10 cellular contexts compared by ENCODE assay signal in genomic region chr9:92970467-92970923, GRCh38. TPM values are rescaled to one million over a fixed set of nuclear protein-coding genes. Genes with fewer than 3 reads are reported as not detected.
A peak's percentile ranks its signal among the peaks of the same experiment; 100 is the strongest.
DNase-seq lines count a peak whose midpoint lies in the region; ATAC-seq and TF ChIP-seq lines count a peak whose summit lies in the region.
"Had no signal": no experiment of that assay in that cellular context is flagged by ENCODE, and none has a peak within 500 bp of the region (broad histone marks: within the 10 kb centered on the region; RNA-seq: fewer than 3 reads in every experiment).

No MANE protein-coding gene starts in this region.

- CTCF ChIA-PET in A673 (lab: Charles Lee) = no interaction called here

- DNase-seq in A673 (ENCODE audit: low spot score) (peak; percentile 54), GM23338 (ENCODE audit: low spot score) (peak; percentile 95), iris pigment epithelial cell (ENCODE audit: low read depth) (peak; percentile 28), AML-193 (lab: John Stamatoyannopoulos, UW) (no peak), cerebellum (ENCODE audit: low spot score) (no peak), NCI-H1694 (lab: John Stamatoyannopoulos, UW) (no peak)
- DNase-seq in activated T-helper 1 cell treated with anti-CD3 and anti-CD28 coated beads, Interleukin-12 subunit alpha, Interleukin-12 subunit beta, Interleukin-2, Interleukin-4 antibody, amounts not matched to agents 30 ng/mL and 10 ng/mL and 1 ng/mL, durations not matched to agents 14 hours and 24 hours and 36 hours (ENCODE audit: low spot score) = no peak
- DNase-seq: cerebellar nuclear complex had no signal

- no peak overlapping the region for H2AFZ ChIP-seq in GM23338

- H3K4me2 ChIP-seq in GM23338 = peak overlapping the region; percentile 69; the same call in 1 of the 2 replicates

- H3K36me3 ChIP-seq in A673 (ENCODE audit: insufficient read depth, low read length, poor library complexity, severe bottlenecking) (no peaks in the 10 kb centered on the region), GM23338 (ENCODE audit: insufficient read depth) (no peaks in the 10 kb centered on the region)

- H3K4me3 Mint-ChIP-seq in GM23338 = no peak overlapping the region; the same call in 2 of the 3 replicates
- peak overlapping the region; percentile 45 for H3K4me3 Mint-ChIP-seq in activated T-helper 1 cell treated with anti-CD3 and anti-CD28 coated beads, Interleukin-12 subunit alpha, Interleukin-12 subunit beta, Interleukin-2, Interleukin-4 antibody, amounts not matched to agents 30 ng/mL and 10 ng/mL and 1 ng/mL, durations not matched to agents 14 hours and 24 hours and 36 hours
- H3K4me3 Mint-ChIP-seq: nephron had no signal

- no peaks in the 10 kb centered on the region for H3K79me2 ChIP-seq in GM23338 (replicated peaks; ENCODE audit: insufficient read depth)

- no peaks in the 10 kb centered on the region for H3K4me1 ChIP-seq in A673 (ENCODE audit: insufficient read depth, low read length, poor library complexity, severe bottlenecking)
- H3K4me1 ChIP-seq in GM23338 (ENCODE audit: insufficient read depth) = peaks cover 32% of the 10 kb centered on the region

- ATAC-seq in GM23338 (peak; percentile 87), GM21717 (IDR thresholded peaks at IDR 0.05; ENCODE audit: unreplicated experiment) (no peak)

- H3K4me3 ChIP-seq in A673 (ENCODE audit: low read depth, low read length, poor library complexity, severe bottlenecking) (no peak overlapping the region), GM23338 (no peak overlapping the region)

- H3K27me3 ChIP-seq in A673 (replicated peaks; ENCODE audit: insufficient read depth, low read depth, low read length, poor library complexity) (no peaks in the 10 kb centered on the region), GM23338 (ENCODE audit: insufficient read depth) (no peaks in the 10 kb centered on the region)

- TF ChIP-seq CTCF in A673 (conservative IDR thresholded peaks at IDR 0.05; ENCODE audit: low read depth, low read length) = no peak
- no peak for TF ChIP-seq CTCF in GM23338 (conservative IDR thresholded peaks at IDR 0.05; ENCODE audit: low read depth in 2 of 2)

- H3K4me1 Mint-ChIP-seq in GM23338 = peaks cover 46% of the 10 kb centered on the region
- peaks cover 89% of the 10 kb centered on the region for H3K4me1 Mint-ChIP-seq in activated T-helper 1 cell treated with anti-CD3 and anti-CD28 coated beads, Interleukin-12 subunit alpha, Interleukin-12 subunit beta, Interleukin-2, Interleukin-4 antibody, amounts not matched to agents 30 ng/mL and 10 ng/mL and 1 ng/mL, durations not matched to agents 14 hours and 24 hours and 36 hours (ENCODE audit: low read depth)

- H3K9me3 Mint-ChIP-seq in GM23338 = no peaks in the 10 kb centered on the region
- no peaks in the 10 kb centered on the region for H3K9me3 Mint-ChIP-seq in activated T-helper 1 cell treated with anti-CD3 and anti-CD28 coated beads, Interleukin-12 subunit alpha, Interleukin-12 subunit beta, Interleukin-2, Interleukin-4 antibody, amounts not matched to agents 30 ng/mL and 10 ng/mL and 1 ng/mL, durations not matched to agents 14 hours and 24 hours and 36 hours
- H3K9me3 Mint-ChIP-seq: nephron had no signal

- no peaks in the 10 kb centered on the region for H4K20me1 ChIP-seq in GM23338 (replicated peaks; ENCODE audit: insufficient read depth)

- H3K27ac ChIP-seq in A673 (ENCODE audit: low read depth, low read length, poor library complexity, severe bottlenecking) (no peak overlapping the region), GM23338 (ENCODE audit: low read depth) (peak overlapping the region; percentile 87)

- intact Hi-C loops in A673 (cut with micrococcal nuclease; ENCODE audit: unreplicated experiment) = no loop called here
- intact Hi-C loops in activated T-helper 1 cell treated with anti-CD3 and anti-CD28 coated beads, Interleukin-12 subunit alpha, Interleukin-12 subunit beta, Interleukin-2, Interleukin-4 antibody, amounts not matched to agents 30 ng/mL and 10 ng/mL and 1 ng/mL, durations not matched to agents 14 hours and 24 hours and 36 hours (cut with micrococcal nuclease) = no loop called here

- peaks cover 13% of the 10 kb centered on the region for H3K27me3 Mint-ChIP-seq in GM23338 (ENCODE audit: insufficient read depth, low read depth, poor library complexity)
- H3K27me3 Mint-ChIP-seq in activated T-helper 1 cell treated with anti-CD3 and anti-CD28 coated beads, Interleukin-12 subunit alpha, Interleukin-12 subunit beta, Interleukin-2, Interleukin-4 antibody, amounts not matched to agents 30 ng/mL and 10 ng/mL and 1 ng/mL, durations not matched to agents 14 hours and 24 hours and 36 hours (ENCODE audit: insufficient read depth) = no peaks in the 10 kb centered on the region

- H3K27ac Mint-ChIP-seq in GM23338 = peak overlapping the region; percentile 53
- peak overlapping the region; percentile 97 for H3K27ac Mint-ChIP-seq in activated T-helper 1 cell treated with anti-CD3 and anti-CD28 coated beads, Interleukin-12 subunit alpha, Interleukin-12 subunit beta, Interleukin-2, Interleukin-4 antibody, amounts not matched to agents 30 ng/mL and 10 ng/mL and 1 ng/mL, durations not matched to agents 14 hours and 24 hours and 36 hours
- H3K27ac Mint-ChIP-seq: nephron had no signal

- H3K36me3 Mint-ChIP-seq in GM23338 (ENCODE audit: low read depth) = no peaks in the 10 kb centered on the region
- peaks cover 26% of the 10 kb centered on the region for H3K36me3 Mint-ChIP-seq in activated T-helper 1 cell treated with anti-CD3 and anti-CD28 coated beads, Interleukin-12 subunit alpha, Interleukin-12 subunit beta, Interleukin-2, Interleukin-4 antibody, amounts not matched to agents 30 ng/mL and 10 ng/mL and 1 ng/mL, durations not matched to agents 14 hours and 24 hours and 36 hours (ENCODE audit: low read depth)

- H3F3A ChIP-seq in GM23338 (replicated peaks; ENCODE audit: low read depth) = peaks cover 4% of the 10 kb centered on the region; the same call in 1 of the 2 replicates

- no peaks in the 10 kb centered on the region for H3K9me2 ChIP-seq in GM23338 (ENCODE audit: insufficient read depth)

- POLR2A ChIA-PET in A673 (lab: Charles Lee; ENCODE audit: low non-redundant PET) = no interaction called here

- H3K9me3 ChIP-seq in A673 (ENCODE audit: low read depth, low read length, poor library complexity, severe bottlenecking) = no peaks in the 10 kb centered on the region

- no TSS peak for BruUV-seq in A673 (replicated peaks; lab: Mats Ljungman, UMichigan)

TF ChIP-seq in GM23338, 12 proteins besides CTCF, POLR2A, EP300 and RAD21:
- peak; percentile 41; the same call in 1 of the 2 replicates for TF ChIP-seq POLR2AphosphoS5 (IDR thresholded peaks at IDR 0.05; ENCODE audit: low read depth)
- TF ChIP-seq CREB1 (CRISPR knock-in tag; IDR thresholded peaks at IDR 0.05; ENCODE audit: low read depth) = no peak

RNA-seq across cellular contexts. Expression of gene FGD3, which starts 23.2 kb away (rescaled TPM):
- total RNA-seq in A673 (2021) (0.09 and 0.17 TPM in 2 replicates), cerebellum (1.5 TPM)
- 1.7 and 2.0 TPM in 2 replicates for total RNA-seq in GM23338 (2014; rRNA removed; shearing (Covaris generic))
- polyA plus RNA-seq in GM23338 (2016; fragmentation: Nextera tagmentation; extraction: Ambion mirVana) = 0.57 and 0.95 TPM in 2 replicates
- total RNA-seq in activated T-helper 1 cell treated with anti-CD3 and anti-CD28 coated beads, Interleukin-12 subunit alpha, Interleukin-12 subunit beta, Interleukin-2, Interleukin-4 antibody, amounts not matched to agents 30 ng/mL and 10 ng/mL and 1 ng/mL, durations not matched to agents 14 hours and 24 hours and 36 hours = 43.9 and 44.0 TPM in 2 replicates

Comparison
In these comparisons a context has a peak if more than half of its experiments do, and no peak if none do; other contexts are left out.
1. DNase-seq: peak in A673 (single experiment), GM23338 (single experiment) and iris pigment epithelial cell (single experiment); none in activated T-helper 1 cell treated with anti-CD3 and anti-CD28 coated beads, Interleukin-12 subunit alpha, Interleukin-12 subunit beta, Interleukin-2, Interleukin-4 antibody, amounts not matched to agents 30 ng/mL and 10 ng/mL and 1 ng/mL, durations not matched to agents 14 hours and 24 hours and 36 hours (single experiment), AML-193 (0 of 2), cerebellum (single experiment) and NCI-H1694 (single experiment).
2. RNA of gene FGD3, which starts 23.2 kb away (total RNA-seq): 43.9 to 44.0 TPM in activated T-helper 1 cell treated with anti-CD3 and anti-CD28 coated beads, Interleukin-12 subunit alpha, Interleukin-12 subunit beta, Interleukin-2, Interleukin-4 antibody, amounts not matched to agents 30 ng/mL and 10 ng/mL and 1 ng/mL, durations not matched to agents 14 hours and 24 hours and 36 hours; 1.7 to 2.0 TPM in GM23338, 1.5 TPM in cerebellum (single experiment) and 0.09 to 0.17 TPM in A673; every median in the first group is over 10 times any median in the second.